7 cellular contexts compared by ENCODE assay signal in the genomic region with DNA sequence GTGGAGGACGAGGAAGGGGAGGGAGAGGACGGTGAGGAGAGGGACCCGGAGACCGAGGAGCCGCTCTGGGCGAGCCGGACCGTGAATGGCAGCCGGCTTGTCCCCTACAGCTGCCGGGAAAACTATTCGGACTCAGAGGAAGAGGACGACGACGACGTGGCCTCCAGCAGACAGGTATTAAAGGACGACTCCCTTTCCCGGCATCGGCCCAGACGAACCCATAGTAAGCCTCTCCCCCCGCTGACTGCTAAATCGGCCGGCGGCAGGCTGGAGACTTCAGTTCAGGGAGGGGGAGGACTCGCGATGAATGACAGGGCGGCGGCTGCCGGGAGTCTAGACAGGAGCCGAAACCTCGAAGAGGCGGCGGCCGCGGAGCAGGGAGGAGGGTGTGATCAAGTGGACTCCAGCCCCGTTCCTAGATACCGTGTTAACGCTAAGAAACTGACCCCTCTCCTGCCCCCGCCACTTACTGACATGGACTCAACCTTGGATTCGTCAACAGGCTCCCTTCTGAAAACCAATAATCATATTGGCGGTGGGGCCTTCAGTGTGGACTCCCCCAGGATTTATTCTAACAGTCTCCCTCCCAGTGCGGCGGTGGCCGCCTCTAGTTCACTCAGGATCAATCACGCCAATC. TPM values are rescaled to one million over a fixed set of nuclear protein-coding genes. Genes with fewer than 3 reads are reported as not detected.
A peak's percentile ranks its signal among the peaks of the same experiment; 100 is the strongest.
DNase-seq lines count a peak whose midpoint lies in the region; ATAC-seq and TF ChIP-seq lines count a peak whose summit lies in the region.

No MANE protein-coding gene starts in this region.

- CTCF ChIA-PET in activated CD4-positive, alpha-beta T cell treated with anti-CD3 and anti-CD28 coated beads for 36 hours (lab: Charles Lee): interaction anchor here (0.9 to 3.9 kb wide), 4 partner anchors 13 to 66 kb away, joined by 3 to 22 read pairs (median 5); no protein-coding TSS in a partner anchor

- DNase-seq in NCI-H1105 treated with DMSO at 0.1 percent for 48 hours (lab: John Stamatoyannopoulos, UW): peak; percentile 47
- DNase-seq in activated CD4-positive, alpha-beta T cell treated with anti-CD3 and anti-CD28 coated beads for 36 hours: peak; percentile 83
- DNase-seq in dedifferentiated amniotic fluid mesenchymal stem cell (ENCODE audit: extremely low spot score): peak; percentile 42
- DNase-seq in right lobe of liver: peak; percentile 72 to 80 (median 77)
- DNase-seq in stimulated activated CD4-positive, alpha-beta T cell treated with anti-CD3 and anti-CD28 coated beads, TNF-alpha, amount 100 ng/mL, for 1 hour (ENCODE audit: low read depth in 3 of 3, low spot score in 1 of 3): peak in 2 of 3 donors; percentile 20 to 41

- no peak for TF ChIP-seq CTCF in right lobe of liver (IDR thresholded peaks at IDR 0.05)

- H3K9me3 Mint-ChIP-seq in activated CD4-positive, alpha-beta T cell treated with anti-CD3 and anti-CD28 coated beads for 36 hours (ENCODE audit: low read depth): no peaks in the 10 kb centered on the region

- intact Hi-C loops in activated CD4-positive, alpha-beta T cell treated with anti-CD3 and anti-CD28 coated beads for 36 hours (cut with DNase I, micrococcal nuclease): loop anchor here (2.0 to 10.0 kb wide), 5 partner anchors 34 to 486 kb away; a partner anchor contains a TSS
- intact Hi-C loops in right lobe of liver (cut with DNase I): no loop called here

- H3K9me3 ChIP-seq in right lobe of liver: no peaks in the 10 kb centered on the region

- peak overlapping the region; percentile 74 for H3K27ac Mint-ChIP-seq in activated CD4-positive, alpha-beta T cell treated with anti-CD3 and anti-CD28 coated beads for 36 hours

- H3K36me3 ChIP-seq in right lobe of liver: no peaks in the 10 kb centered on the region

- H3K4me1 ChIP-seq in right lobe of liver: peaks cover 0 to 40% (median 13%) of the 10 kb centered on the region in 4 donors

- peak; percentile 8 for TF ChIP-seq POLR2A in right lobe of liver (IDR thresholded peaks at IDR 0.05)

- peaks cover 3% of the 10 kb centered on the region for H3K27me3 Mint-ChIP-seq in activated CD4-positive, alpha-beta T cell treated with anti-CD3 and anti-CD28 coated beads for 36 hours

- H3K36me3 Mint-ChIP-seq in activated CD4-positive, alpha-beta T cell treated with anti-CD3 and anti-CD28 coated beads for 36 hours (ENCODE audit: low read depth): peaks cover 27% of the 10 kb centered on the region

- H3K4me3 Mint-ChIP-seq in activated CD4-positive, alpha-beta T cell treated with anti-CD3 and anti-CD28 coated beads for 36 hours: peak overlapping the region; percentile 92

- under 1% methylated on average over 23 of the region's 44 CpGs for WGBS in right lobe of liver (ENCODE audit: insufficient coverage, low coverage, low lambda C conversion rate, missing lambda C conversion rate)

- no peaks in the 10 kb centered on the region for H3K27me3 ChIP-seq in right lobe of liver

- peak overlapping the region; percentile 88 to 94 (median 93) for H3K4me3 ChIP-seq in right lobe of liver

- peaks cover 30% of the 10 kb centered on the region for H3K4me1 Mint-ChIP-seq in activated CD4-positive, alpha-beta T cell treated with anti-CD3 and anti-CD28 coated beads for 36 hours

- H3K27ac ChIP-seq in right lobe of liver: peak overlapping the region; percentile 89 to 94 (median 94)

- ATAC-seq in GM18498 (IDR thresholded peaks at IDR 0.05; ENCODE audit: unreplicated experiment) (peak; percentile 45), HG02623 (IDR thresholded peaks at IDR 0.05; ENCODE audit: unreplicated experiment) (peak; percentile 46), right lobe of liver (peak; percentile 66 to 70 (median 68))
- ATAC-seq in activated CD4-positive, alpha-beta T cell treated with anti-CD3 and anti-CD28 coated beads for 36 hours: peak; percentile 52

- POLR2A ChIA-PET in activated CD4-positive, alpha-beta T cell treated with anti-CD3 and anti-CD28 coated beads for 36 hours (lab: Charles Lee): interaction anchor here (0.6 to 1.5 kb wide), 2 partner anchors 9 to 14 kb away, joined by 3 read pairs; no protein-coding TSS in a partner anchor

RNA-seq across cellular contexts. Expression of a gene that starts 1.0 kb away (rescaled TPM):
- total RNA-seq in activated CD4-positive, alpha-beta T cell treated with anti-CD3 and anti-CD28 coated beads for 36 hours: 10 to 100 TPM; 15.9 to 17.6 TPM
- total RNA-seq in right lobe of liver: 10 to 100 TPM in 4 of 6 experiments, 1 to 10 TPM in 2; 8.6 to 19.0 (median 11.6) TPM

RNA-seq across cellular contexts. Expression of a gene that starts 49.3 kb away (rescaled TPM):
- total RNA-seq in activated CD4-positive, alpha-beta T cell treated with anti-CD3 and anti-CD28 coated beads for 36 hours: not detected
- total RNA-seq in right lobe of liver: not detected

Comparison
In these comparisons a context has a peak if more than half of its experiments do, and no peak if none do; other contexts are left out.
1. Peak in every context shown above with its lines: DNase-seq, ATAC-seq, H3K4me3 ChIP-seq and H3K27ac ChIP-seq.
2. DNase-seq: peak in every context shown above with its lines; median percentile 83 in activated CD4-positive, alpha-beta T cell treated with anti-CD3 and anti-CD28 coated beads for 36 hours; 77 in right lobe of liver; 47 in NCI-H1105 treated with DMSO at 0.1 percent for 48 hours; 42 in dedifferentiated amniotic fluid mesenchymal stem cell; 30 in stimulated activated CD4-positive, alpha-beta T cell treated with anti-CD3 and anti-CD28 coated beads, TNF-alpha, amount 100 ng/mL, for 1 hour.
3. intact Hi-C loops: an anchor here in activated CD4-positive, alpha-beta T cell treated with anti-CD3 and anti-CD28 coated beads for 36 hours (2.0 to 10.0 kb wide); none called in right lobe of liver.